Comparison of ENCODE assay signal across 10 cellular contexts in genomic region chr9:76996700-76997099, GRCh38. TPM values are rescaled to one million over a fixed set of nuclear protein-coding genes. Genes with fewer than 3 reads are reported as not detected.
DNase-seq lines count a peak whose midpoint lies in the region; ATAC-seq and TF ChIP-seq lines count a peak whose summit lies in the region.
"Had no signal": no experiment of that assay in that cellular context is flagged by ENCODE, and none has a peak within 500 bp of the region (broad histone marks: within the 10 kb centered on the region; RNA-seq: fewer than 3 reads in every experiment).

No MANE protein-coding gene starts in this region.

- H3K4me1 Mint-ChIP-seq in chondrocyte (ENCODE audit: low read depth) = peaks cover 2% of the 10 kb centered on the region
- H3K4me1 Mint-ChIP-seq: IgD-negative memory B cell had no signal

- H2BK5ac ChIP-seq in mesendoderm (ENCODE audit: low read length) = no peak overlapping the region

- no peaks in the 10 kb centered on the region for H3K4me1 ChIP-seq in mesendoderm (ENCODE audit: control insufficient read depth, low read depth, low read length)

- no peak overlapping the region for H2BK120ac ChIP-seq in mesendoderm (ENCODE audit: low read depth, low read length)

- H3K18ac ChIP-seq in mesendoderm (ENCODE audit: low read length) = no peak overlapping the region

- H3K4me3 ChIP-seq in GM06990 (replicated peaks; ENCODE audit: low read depth, low read length) (no peak overlapping the region), mesendoderm (ENCODE audit: low read length) (no peak overlapping the region), lower leg skin (ENCODE audit: low read depth, poor library complexity, severe bottlenecking) (no peak overlapping the region)

- intact Hi-C loops in lower leg skin (cut with DNase I; ENCODE audit: low total_unique reads) = no loop called here

- H3K23ac ChIP-seq in mesendoderm (ENCODE audit: low read length) = no peak overlapping the region

- H3K27me3 ChIP-seq in GM06990 (replicated peaks; ENCODE audit: control insufficient read depth, insufficient read depth, low read length) = no peaks in the 10 kb centered on the region
- no peaks in the 10 kb centered on the region for H3K27me3 ChIP-seq in mesendoderm (ENCODE audit: insufficient read depth, low read length, poor library complexity)

- H3K4me3 Mint-ChIP-seq in chondrocyte (ENCODE audit: unreplicated experiment) = no peak overlapping the region
- H3K4me3 Mint-ChIP-seq: IgD-negative memory B cell had no signal

- H3K9me3 Mint-ChIP-seq in chondrocyte (ENCODE audit: low read depth) = no peaks in the 10 kb centered on the region
- H3K9me3 Mint-ChIP-seq: IgD-negative memory B cell had no signal

- no peak overlapping the region for H3K27ac ChIP-seq in mesendoderm (ENCODE audit: low read depth, low read length)
- H3K27ac ChIP-seq: epithelial cell of prostate had no signal

- H2AK5ac ChIP-seq in mesendoderm (ENCODE audit: low read length) = no peak overlapping the region

- no peak overlapping the region for H4K5ac ChIP-seq in mesendoderm (ENCODE audit: low read length)

- no peak overlapping the region for H3K27ac Mint-ChIP-seq in chondrocyte (ENCODE audit: unreplicated experiment)
- H3K27ac Mint-ChIP-seq: IgD-negative memory B cell had no signal

- no peak overlapping the region for H4K8ac ChIP-seq in mesendoderm (ENCODE audit: low read depth, low read length)

- ATAC-seq in GM19023 (IDR thresholded peaks at IDR 0.05; ENCODE audit: unreplicated experiment) = no peak

- no peak overlapping the region for H3K9ac ChIP-seq in mesendoderm (ENCODE audit: low read length)

- peaks cover 46% of the 10 kb centered on the region for H3K27me3 Mint-ChIP-seq in chondrocyte (ENCODE audit: low read depth)

- no peak for TF ChIP-seq POLR2A in lower leg skin (IDR thresholded peaks at IDR 0.05)

- H3K36me3 ChIP-seq in GM06990 (ENCODE audit: control insufficient read depth, insufficient read depth, low read length) = no peaks in the 10 kb centered on the region
- H3K36me3 ChIP-seq in mesendoderm (ENCODE audit: control insufficient read depth, insufficient read depth, low read length) = no peaks in the 10 kb centered on the region

- H3K36me3 Mint-ChIP-seq in chondrocyte (ENCODE audit: low read depth) = no peaks in the 10 kb centered on the region
- H3K36me3 Mint-ChIP-seq: IgD-negative memory B cell had no signal

- H2BK15ac ChIP-seq in mesendoderm (replicated peaks; ENCODE audit: low read depth) = no peak overlapping the region

- H3K4me2 ChIP-seq in mesendoderm (ENCODE audit: low read length) = no peak overlapping the region

- DNase-seq in GM06990 (ENCODE audit: extremely low read depth, insufficient read length) (no peak), LoVo (ENCODE audit: low spot score) (peak; percentile 5), chondrocyte (ENCODE audit: low spot score) (no peak), mesendoderm (peak; percentile 69), putamen (ENCODE audit: low spot score) (no peak), lower leg skin (ENCODE audit: low spot score in 2 of 2) (no peak)
- DNase-seq in activated CD4-positive, CD25-positive, alpha-beta regulatory T cell treated with anti-CD3 and anti-CD28 coated beads, Interleukin-2, amount 50 U/mL, for 72 hours = no peak

- H3K79me2 ChIP-seq in mesendoderm (ENCODE audit: control insufficient read depth, insufficient read depth, low read length) = no peaks in the 10 kb centered on the region

- peak; percentile 62 for TF ChIP-seq CTCF in GM06990 (IDR thresholded peaks at IDR 0.05; ENCODE audit: insufficient read depth, low read length, poor library complexity, severe bottlenecking)
- TF ChIP-seq CTCF in chondrocyte (IDR thresholded peaks at IDR 0.05) = peak; percentile 84
- no peak for TF ChIP-seq CTCF in lower leg skin (IDR thresholded peaks at IDR 0.05)

- H3K4ac ChIP-seq in mesendoderm (ENCODE audit: low read depth, low read length) = no peak overlapping the region

- no peak overlapping the region for H3K56ac ChIP-seq in mesendoderm (ENCODE audit: low read length)

- no peaks in the 10 kb centered on the region for H3K79me1 ChIP-seq in mesendoderm (ENCODE audit: low read length)

- WGBS in mesendoderm (ENCODE audit: extremely low coverage, insufficient coverage, low lambda C conversion rate) = no CpG with 5 or more reads among the region's 6 CpGs
- 15 to 26% methylated on average over 6 of the region's 6 CpGs for WGBS in lower leg skin, 2 donors

RNA-seq across cellular contexts. Expression of gene FOXB2, which starts 22.8 kb away (rescaled TPM):
- total RNA-seq in chondrocyte (not detected in 3 replicates), lower leg skin (not detected)
- 0.06 TPM for polyA plus RNA-seq in mesendoderm (2013, experiment 1 of 2)
- polyA plus RNA-seq in mesendoderm (2013, experiment 2 of 2) = 0.04 TPM
- polyA plus RNA-seq: IgD-negative memory B cell had no signal

Comparison
In these comparisons a context has a peak if more than half of its experiments do, and no peak if none do; other contexts are left out.
1. DNase-seq: peak in LoVo (single experiment) and mesendoderm (single experiment); none in GM06990 (single experiment), chondrocyte (single experiment), putamen (single experiment), activated CD4-positive, CD25-positive, alpha-beta regulatory T cell treated with anti-CD3 and anti-CD28 coated beads, Interleukin-2, amount 50 U/mL, for 72 hours (single experiment) and lower leg skin (0 of 2).
2. CTCF ChIP-seq: peak in GM06990 (single experiment) and chondrocyte (single experiment); none in lower leg skin (0 of 3).